ENCODE assay signal across 1 cellular context in genomic region chr22:39530692-39531331, GRCh38.
TF ChIP-seq lines count a peak whose summit lies in the region.

No MANE protein-coding gene starts in this region.

TF ChIP-seq in GM12878, 131 proteins besides CTCF, POLR2A, EP300 and RAD21:
- no peak for TF ChIP-seq ASH2L (IDR thresholded peaks at IDR 0.05; ENCODE audit: borderline replicate concordance, low read depth)
- TF ChIP-seq, protein P1, sequence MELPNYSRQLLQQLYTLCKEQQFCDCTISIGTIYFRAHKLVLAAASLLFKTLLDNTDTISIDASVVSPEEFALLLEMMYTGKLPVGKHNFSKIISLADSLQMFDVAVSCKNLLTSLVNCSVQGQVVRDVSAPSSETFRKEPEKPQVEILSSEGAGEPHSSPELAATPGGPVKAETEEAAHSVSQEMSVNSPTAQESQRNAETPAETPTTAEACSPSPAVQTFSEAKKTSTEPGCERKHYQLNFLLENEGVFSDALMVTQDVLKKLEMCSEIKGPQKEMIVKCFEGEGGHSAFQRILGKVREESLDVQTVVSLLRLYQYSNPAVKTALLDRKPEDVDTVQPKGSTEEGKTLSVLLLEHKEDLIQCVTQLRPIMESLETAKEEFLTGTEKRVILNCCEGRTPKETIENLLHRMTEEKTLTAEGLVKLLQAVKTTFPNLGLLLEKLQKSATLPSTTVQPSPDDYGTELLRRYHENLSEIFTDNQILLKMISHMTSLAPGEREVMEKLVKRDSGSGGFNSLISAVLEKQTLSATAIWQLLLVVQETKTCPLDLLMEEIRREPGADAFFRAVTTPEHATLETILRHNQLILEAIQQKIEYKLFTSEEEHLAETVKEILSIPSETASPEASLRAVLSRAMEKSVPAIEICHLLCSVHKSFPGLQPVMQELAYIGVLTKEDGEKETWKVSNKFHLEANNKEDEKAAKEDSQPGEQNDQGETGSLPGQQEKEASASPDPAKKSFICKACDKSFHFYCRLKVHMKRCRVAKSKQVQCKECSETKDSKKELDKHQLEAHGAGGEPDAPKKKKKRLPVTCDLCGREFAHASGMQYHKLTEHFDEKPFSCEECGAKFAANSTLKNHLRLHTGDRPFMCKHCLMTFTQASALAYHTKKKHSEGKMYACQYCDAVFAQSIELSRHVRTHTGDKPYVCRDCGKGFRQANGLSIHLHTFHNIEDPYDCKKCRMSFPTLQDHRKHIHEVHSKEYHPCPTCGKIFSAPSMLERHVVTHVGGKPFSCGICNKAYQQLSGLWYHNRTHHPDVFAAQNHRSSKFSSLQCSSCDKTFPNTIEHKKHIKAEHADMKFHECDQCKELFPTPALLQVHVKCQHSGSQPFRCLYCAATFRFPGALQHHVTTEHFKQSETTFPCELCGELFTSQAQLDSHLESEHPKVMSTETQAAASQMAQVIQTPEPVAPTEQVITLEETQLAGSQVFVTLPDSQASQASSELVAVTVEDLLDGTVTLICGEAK (IDR thresholded peaks at IDR 0.05; ENCODE audit: borderline replicate concordance): no peak
- TF ChIP-seq NR2C2 (IDR thresholded peaks at IDR 0.05; ENCODE audit: borderline replicate concordance, control insufficient read depth, insufficient read length, low read depth): no peak
- no peak for TF ChIP-seq NRF1 (conservative IDR thresholded peaks at IDR 0.05; ENCODE audit: low read depth, low read length)
- no peak for TF ChIP-seq ELK1 (IDR thresholded peaks at IDR 0.05; ENCODE audit: low read depth, low read length)
- no peak for TF ChIP-seq ZNF274 (IDR thresholded peaks at IDR 0.05; ENCODE audit: insufficient read depth, insufficient read length)
- no peak for TF ChIP-seq HDAC6 (IDR thresholded peaks at IDR 0.05; ENCODE audit: unreplicated experiment)
- TF ChIP-seq SUPT20H (IDR thresholded peaks at IDR 0.05; ENCODE audit: borderline replicate concordance, control insufficient read depth, low read depth, low read length): no peak
- no peak for TF ChIP-seq IRF5 (IDR thresholded peaks at IDR 0.05; ENCODE audit: borderline replicate concordance)
- no peak for TF ChIP-seq SREBF1 (IDR thresholded peaks at IDR 0.05; ENCODE audit: low read length)
- no peak for TF ChIP-seq YY1 (IDR thresholded peaks at IDR 0.05; ENCODE audit: low read depth, low read length)
- TF ChIP-seq, protein P2, sequence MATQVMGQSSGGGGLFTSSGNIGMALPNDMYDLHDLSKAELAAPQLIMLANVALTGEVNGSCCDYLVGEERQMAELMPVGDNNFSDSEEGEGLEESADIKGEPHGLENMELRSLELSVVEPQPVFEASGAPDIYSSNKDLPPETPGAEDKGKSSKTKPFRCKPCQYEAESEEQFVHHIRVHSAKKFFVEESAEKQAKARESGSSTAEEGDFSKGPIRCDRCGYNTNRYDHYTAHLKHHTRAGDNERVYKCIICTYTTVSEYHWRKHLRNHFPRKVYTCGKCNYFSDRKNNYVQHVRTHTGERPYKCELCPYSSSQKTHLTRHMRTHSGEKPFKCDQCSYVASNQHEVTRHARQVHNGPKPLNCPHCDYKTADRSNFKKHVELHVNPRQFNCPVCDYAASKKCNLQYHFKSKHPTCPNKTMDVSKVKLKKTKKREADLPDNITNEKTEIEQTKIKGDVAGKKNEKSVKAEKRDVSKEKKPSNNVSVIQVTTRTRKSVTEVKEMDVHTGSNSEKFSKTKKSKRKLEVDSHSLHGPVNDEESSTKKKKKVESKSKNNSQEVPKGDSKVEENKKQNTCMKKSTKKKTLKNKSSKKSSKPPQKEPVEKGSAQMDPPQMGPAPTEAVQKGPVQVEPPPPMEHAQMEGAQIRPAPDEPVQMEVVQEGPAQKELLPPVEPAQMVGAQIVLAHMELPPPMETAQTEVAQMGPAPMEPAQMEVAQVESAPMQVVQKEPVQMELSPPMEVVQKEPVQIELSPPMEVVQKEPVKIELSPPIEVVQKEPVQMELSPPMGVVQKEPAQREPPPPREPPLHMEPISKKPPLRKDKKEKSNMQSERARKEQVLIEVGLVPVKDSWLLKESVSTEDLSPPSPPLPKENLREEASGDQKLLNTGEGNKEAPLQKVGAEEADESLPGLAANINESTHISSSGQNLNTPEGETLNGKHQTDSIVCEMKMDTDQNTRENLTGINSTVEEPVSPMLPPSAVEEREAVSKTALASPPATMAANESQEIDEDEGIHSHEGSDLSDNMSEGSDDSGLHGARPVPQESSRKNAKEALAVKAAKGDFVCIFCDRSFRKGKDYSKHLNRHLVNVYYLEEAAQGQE (IDR thresholded peaks at IDR 0.05; ENCODE audit: low read depth, low read length): no peak
- no peak for TF ChIP-seq RBBP5 (conservative IDR thresholded peaks at IDR 0.05)
- no peak for TF ChIP-seq SIN3A (IDR thresholded peaks at IDR 0.05; ENCODE audit: low read depth, low read length)
- TF ChIP-seq ZNF622 (IDR thresholded peaks at IDR 0.05): no peak
